ENCODE assay signal across 17 cellular contexts in genomic region chr14:38868415-38869290, GRCh38.
DNase-seq lines count a peak whose midpoint lies in the region; ATAC-seq and FAIRE-seq lines count a peak whose summit lies in the region.
"Had no signal": no experiment of that assay in that cellular context is flagged by ENCODE, and none has a peak within 500 bp of the region (broad histone marks: within the 10 kb centered on the region; RNA-seq: fewer than 3 reads in every experiment).

No MANE protein-coding gene starts in this region.

- intact Hi-C loops in naive thymus-derived CD4-positive, alpha-beta T cell (cut with micrococcal nuclease), result loop anchor here (5.0 to 10.0 kb wide), 3 partner anchors 146 to 1161 kb away; no protein-coding TSS in a partner anchor

- peaks cover 2 to 25% (median 8%) of the 10 kb centered on the region in 5 donors for H3K27me3 Mint-ChIP-seq in naive thymus-derived CD4-positive, alpha-beta T cell

- no peaks in the 10 kb centered on the region for H3K36me3 ChIP-seq in small intestine (ENCODE audit: control insufficient read depth in 2 of 2, insufficient read depth in 2 of 2, low read length in 2 of 2)
- H3K36me3 ChIP-seq in naive thymus-derived CD4-positive, alpha-beta T cell (ENCODE audit: control insufficient read depth in 2 of 3, insufficient read depth in 3 of 3, low read length in 3 of 3), result no peaks in the 10 kb centered on the region
- H3K36me3 ChIP-seq: vagina had no signal

- FAIRE-seq in islet of Langerhans (lab: Jason Lieb, UNC) (peak; percentile 96), small intestine (lab: Jason Lieb, UNC) (no peak)
- FAIRE-seq: colon, H54 had no signal

- H3K9me3 Mint-ChIP-seq in naive thymus-derived CD4-positive, alpha-beta T cell, result peaks cover 0 to 7% (median 2%) of the 10 kb centered on the region in 11 donors

- H3K36me3 Mint-ChIP-seq in naive thymus-derived CD4-positive, alpha-beta T cell, result no peaks in the 10 kb centered on the region
- H3K36me3 Mint-ChIP-seq: mesothelial cell of epicardium had no signal

- no peak overlapping the region for H3K4me3 ChIP-seq in small intestine (ENCODE audit: low read depth in 1 of 2, low read length in 2 of 2)
- H3K4me3 ChIP-seq in naive thymus-derived CD4-positive, alpha-beta T cell (ENCODE audit: low read length), result no peak overlapping the region
- H3K4me3 ChIP-seq: vagina had no signal

- ATAC-seq in naive thymus-derived CD4-positive, alpha-beta T cell, result no peak
- ATAC-seq in HG03095 (IDR thresholded peaks at IDR 0.05; ENCODE audit: unreplicated experiment) (no peak), HG03139 (IDR thresholded peaks at IDR 0.05; ENCODE audit: unreplicated experiment) (no peak)
- ATAC-seq: activated CD4-positive, CD25-positive, alpha-beta regulatory T cell treated with anti-CD3 and anti-CD28 coated beads, Interleukin-2, amount 50 U/mL, for 24 hours had no signal

- H3K27ac Mint-ChIP-seq in naive thymus-derived CD4-positive, alpha-beta T cell, result no peak overlapping the region
- H3K27ac Mint-ChIP-seq: CD14-positive monocyte, mesothelial cell of epicardium had no signal

- POLR2A ChIA-PET in naive thymus-derived CD4-positive, alpha-beta T cell (lab: Charles Lee), result no interaction called here

- H3K27ac ChIP-seq in small intestine (ENCODE audit: low read depth in 1 of 2, low read length in 1 of 2), result no peak overlapping the region
- H3K27ac ChIP-seq in naive thymus-derived CD4-positive, alpha-beta T cell (ENCODE audit: low read depth, low read length), result no peak overlapping the region
- H3K27ac ChIP-seq: vagina had no signal

- CTCF ChIA-PET in naive thymus-derived CD4-positive, alpha-beta T cell (lab: Charles Lee), result interaction anchor here (0.6 to 6.0 kb wide), 4 partner anchors 15 to 965 kb away, joined by 3 to 51 read pairs (median 4); no protein-coding TSS in a partner anchor

- H3K9me3 ChIP-seq in small intestine (ENCODE audit: control insufficient read depth, low read depth), result no peaks in the 10 kb centered on the region
- H3K9me3 ChIP-seq in naive thymus-derived CD4-positive, alpha-beta T cell (ENCODE audit: control insufficient read depth in 2 of 3, low read length in 3 of 3), result no peaks in the 10 kb centered on the region
- H3K9me3 ChIP-seq: vagina had no signal

- no peaks in the 10 kb centered on the region for H3K27me3 ChIP-seq in small intestine (ENCODE audit: control insufficient read depth in 2 of 2, insufficient read depth in 2 of 2, low read length in 2 of 2)
- no peaks in the 10 kb centered on the region for H3K27me3 ChIP-seq in naive thymus-derived CD4-positive, alpha-beta T cell (ENCODE audit: control insufficient read depth in 2 of 2, insufficient read depth in 2 of 2, low read length in 2 of 2)
- H3K27me3 ChIP-seq: vagina had no signal

- no peaks in the 10 kb centered on the region for H3K4me1 Mint-ChIP-seq in naive thymus-derived CD4-positive, alpha-beta T cell

- H3K4me3 Mint-ChIP-seq in naive thymus-derived CD4-positive, alpha-beta T cell, result no peak overlapping the region
- H3K4me3 Mint-ChIP-seq: CD14-positive monocyte, mesothelial cell of epicardium had no signal

- H3K4me1 ChIP-seq in small intestine (ENCODE audit: control insufficient read depth in 2 of 2, insufficient read depth in 1 of 2, low read depth in 1 of 2, low read length in 1 of 2), result no peaks in the 10 kb centered on the region
- H3K4me1 ChIP-seq in naive thymus-derived CD4-positive, alpha-beta T cell (ENCODE audit: control insufficient read depth in 2 of 2, insufficient read depth in 2 of 2, low read length in 2 of 2), result no peaks in the 10 kb centered on the region
- H3K4me1 ChIP-seq: vagina had no signal

- WGBS in small intestine, 3 donors, result 23 to 58% (median 36%) methylated on average over 6 of the region's 6 CpGs

- DNase-seq in DMS79 treated with DMSO at 0.1 percent for 48 hours (lab: John Stamatoyannopoulos, UW), result peak; percentile 94
- peak; percentile 29 for DNase-seq in NCI-H774 (lab: John Stamatoyannopoulos, UW)
- peak; percentile 37 for DNase-seq in small intestine
- no peak for DNase-seq in NCI-H1105 treated with DMSO at 0.1 percent for 48 hours (lab: John Stamatoyannopoulos, UW)
- DNase-seq in naive thymus-derived CD4-positive, alpha-beta T cell, result no peak
- DNase-seq: GDM1; NCI-H446; stimulated activated CD8-positive, alpha-beta memory T cell treated with anti-CD3 and anti-CD28 coated beads, Interleukin-4, amount 100 ng/mL, for 48 hours had no signal

Comparison
In these comparisons a context has a peak if more than half of its experiments do, and no peak if none do; other contexts are left out.
1. DNase-seq: peak in DMS79 treated with DMSO at 0.1 percent for 48 hours (single experiment), NCI-H774 (single experiment) and small intestine (single experiment); none in NCI-H1105 treated with DMSO at 0.1 percent for 48 hours (single experiment) and naive thymus-derived CD4-positive, alpha-beta T cell (0 of 9).